8 cellular contexts compared by ENCODE assay signal in the genomic region with DNA sequence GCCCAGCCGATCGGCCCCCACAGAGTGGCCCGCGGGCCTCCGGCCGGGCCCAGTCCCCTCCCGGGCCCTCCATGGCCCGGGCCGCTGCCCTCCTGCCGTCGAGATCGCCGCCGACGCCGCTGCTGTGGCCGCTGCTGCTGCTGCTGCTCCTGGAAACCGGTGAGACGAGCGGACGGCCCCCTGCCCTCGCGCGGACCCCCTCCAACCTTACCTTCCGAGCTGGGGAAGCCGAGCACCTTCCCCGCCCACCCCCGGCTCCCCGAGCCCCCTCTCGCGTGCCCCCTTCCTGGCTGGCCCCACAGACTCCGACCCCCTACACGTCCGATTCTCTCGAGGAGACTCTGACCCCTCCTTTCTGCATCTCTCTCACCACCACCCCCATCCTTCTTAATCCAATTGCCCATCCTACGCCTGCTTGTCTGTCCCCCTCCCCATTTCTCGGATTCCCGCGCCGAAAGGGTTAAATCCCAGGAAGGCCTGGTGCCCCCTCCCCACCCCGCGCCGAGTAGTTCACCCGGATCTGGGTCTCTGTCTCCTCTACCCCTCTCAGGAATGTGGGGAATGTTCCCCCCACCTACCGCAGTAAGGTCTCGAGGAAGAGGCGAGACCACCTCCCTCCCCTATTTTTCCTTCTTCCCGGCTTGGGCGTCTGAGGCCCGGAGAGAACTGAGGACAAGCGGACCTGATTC. TPM values are rescaled to one million over a fixed set of nuclear protein-coding genes. Genes with fewer than 3 reads are reported as not detected.
DNase-seq lines count a peak whose midpoint lies in the region; ATAC-seq and TF ChIP-seq lines count a peak whose summit lies in the region.

No MANE protein-coding gene starts in this region.

- peaks cover 27% of the 10 kb centered on the region for H3K4me1 Mint-ChIP-seq in WTC11
- peaks cover 21% of the 10 kb centered on the region for H3K4me1 Mint-ChIP-seq in glutamatergic neuron (ENCODE audit: low read depth, unreplicated experiment)

- intact Hi-C loops in head of caudate nucleus (cut with DNase I), result no loop called here

- no peak for TF ChIP-seq CTCF in WTC11 (IDR thresholded peaks at IDR 0.05)
- no peak for TF ChIP-seq CTCF in glutamatergic neuron (IDR thresholded peaks at IDR 0.05; ENCODE audit: partially characterized antibody, unreplicated experiment)
- TF ChIP-seq CTCF in retinal pigment epithelial cell (conservative IDR thresholded peaks at IDR 0.05; ENCODE audit: low read depth, low read length), result no peak

- H3K27ac Mint-ChIP-seq in WTC11 (peak overlapping the region; percentile 99), glutamatergic neuron (ENCODE audit: unreplicated experiment) (peak overlapping the region; percentile 78)

- POLR2A ChIA-PET in WTC11 (lab: Charles Lee), result interaction anchor here (0.9 to 3.4 kb wide), 4 partner anchors 38 to 125 kb away, joined by 3 to 17 read pairs (median 7); a partner anchor contains a TSS

- H3K27me3 Mint-ChIP-seq in WTC11 (ENCODE audit: low read depth) (peaks cover 12% of the 10 kb centered on the region), glutamatergic neuron (ENCODE audit: unreplicated experiment) (peaks cover 5% of the 10 kb centered on the region)

- H3K4me3 Mint-ChIP-seq in WTC11 (peak overlapping the region; percentile 97), glutamatergic neuron (ENCODE audit: unreplicated experiment) (peak overlapping the region; percentile 92)

- no peaks in the 10 kb centered on the region for H3K9me3 Mint-ChIP-seq in WTC11
- peaks cover 14% of the 10 kb centered on the region for H3K9me3 Mint-ChIP-seq in glutamatergic neuron (ENCODE audit: unreplicated experiment)

- peak; percentile 23 for ATAC-seq in WTC11
- no peak for ATAC-seq in GM19452 (IDR thresholded peaks at IDR 0.05; ENCODE audit: unreplicated experiment)

- DNase-seq in DMS79 treated with DMSO at 0.1 percent for 48 hours (lab: John Stamatoyannopoulos, UW) (peak; percentile 4), DMS79 (lab: John Stamatoyannopoulos, UW) (no peak), WTC11 (ENCODE audit: low spot score) (peak; percentile 94), glutamatergic neuron (peak; percentile 49), retinal pigment epithelial cell (ENCODE audit: low read depth) (no peak), head of caudate nucleus (no peak), GOT3 (lab: John Stamatoyannopoulos, UW) (no peak)

- CTCF ChIA-PET in WTC11 (lab: Charles Lee), result interaction anchor here (0.7 to 1.7 kb wide), 18 partner anchors 9 to 275 kb away, joined by 4 to 26 read pairs (median 8); a partner anchor contains a TSS

- H3K36me3 Mint-ChIP-seq in WTC11, result no peaks in the 10 kb centered on the region
- no peaks in the 10 kb centered on the region for H3K36me3 Mint-ChIP-seq in glutamatergic neuron (ENCODE audit: unreplicated experiment)

- peak overlapping the region; percentile 99 for H3K4me3 ChIP-seq in retinal pigment epithelial cell (ENCODE audit: low read length)

TF ChIP-seq in WTC11, 78 proteins besides CTCF, POLR2A, EP300 and RAD21 (continues in another document):
- TF ChIP-seq, protein P1, sequence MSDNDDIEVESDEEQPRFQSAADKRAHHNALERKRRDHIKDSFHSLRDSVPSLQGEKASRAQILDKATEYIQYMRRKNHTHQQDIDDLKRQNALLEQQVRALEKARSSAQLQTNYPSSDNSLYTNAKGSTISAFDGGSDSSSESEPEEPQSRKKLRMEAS (CRISPR knock-in tag; IDR thresholded peaks at IDR 0.05), result 0 out of 2 replicates have a peak, but pooled peaks have one; percentile 31
- TF ChIP-seq ZNF317 (CRISPR knock-in tag; IDR thresholded peaks at IDR 0.05; ENCODE audit: borderline replicate concordance, low read depth), result no peak
- TF ChIP-seq, protein P2, sequence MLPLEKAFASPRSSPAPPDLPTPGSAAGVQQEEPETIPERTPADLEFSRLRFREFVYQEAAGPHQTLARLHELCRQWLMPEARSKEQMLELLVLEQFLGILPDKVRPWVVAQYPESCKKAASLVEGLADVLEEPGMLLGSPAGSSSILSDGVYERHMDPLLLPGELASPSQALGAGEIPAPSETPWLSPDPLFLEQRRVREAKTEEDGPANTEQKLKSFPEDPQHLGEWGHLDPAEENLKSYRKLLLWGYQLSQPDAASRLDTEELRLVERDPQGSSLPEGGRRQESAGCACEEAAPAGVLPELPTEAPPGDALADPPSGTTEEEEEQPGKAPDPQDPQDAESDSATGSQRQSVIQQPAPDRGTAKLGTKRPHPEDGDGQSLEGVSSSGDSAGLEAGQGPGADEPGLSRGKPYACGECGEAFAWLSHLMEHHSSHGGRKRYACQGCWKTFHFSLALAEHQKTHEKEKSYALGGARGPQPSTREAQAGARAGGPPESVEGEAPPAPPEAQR (CRISPR knock-in tag; IDR thresholded peaks at IDR 0.05), result no peak
- TF ChIP-seq TEAD1 (CRISPR knock-in tag; IDR thresholded peaks at IDR 0.05), result peak; percentile 99
- TF ChIP-seq KAT7 (CRISPR knock-in tag; IDR thresholded peaks at IDR 0.05; ENCODE audit: borderline replicate concordance), result 0 out of 2 replicates have a peak, but pooled peaks have one; percentile 64
- 0 out of 2 replicates have a peak, but pooled peaks have one; percentile 42 for TF ChIP-seq FOXK1 (CRISPR knock-in tag; IDR thresholded peaks at IDR 0.05)
- TF ChIP-seq TP53 (CRISPR knock-in tag; IDR thresholded peaks at IDR 0.05), result 0 out of 2 replicates have a peak, but pooled peaks have one; percentile 56
- 0 out of 2 replicates have a peak, but pooled peaks have one; percentile 26 for TF ChIP-seq NFE2L1 (CRISPR knock-in tag; IDR thresholded peaks at IDR 0.05)
- TF ChIP-seq, protein P3, sequence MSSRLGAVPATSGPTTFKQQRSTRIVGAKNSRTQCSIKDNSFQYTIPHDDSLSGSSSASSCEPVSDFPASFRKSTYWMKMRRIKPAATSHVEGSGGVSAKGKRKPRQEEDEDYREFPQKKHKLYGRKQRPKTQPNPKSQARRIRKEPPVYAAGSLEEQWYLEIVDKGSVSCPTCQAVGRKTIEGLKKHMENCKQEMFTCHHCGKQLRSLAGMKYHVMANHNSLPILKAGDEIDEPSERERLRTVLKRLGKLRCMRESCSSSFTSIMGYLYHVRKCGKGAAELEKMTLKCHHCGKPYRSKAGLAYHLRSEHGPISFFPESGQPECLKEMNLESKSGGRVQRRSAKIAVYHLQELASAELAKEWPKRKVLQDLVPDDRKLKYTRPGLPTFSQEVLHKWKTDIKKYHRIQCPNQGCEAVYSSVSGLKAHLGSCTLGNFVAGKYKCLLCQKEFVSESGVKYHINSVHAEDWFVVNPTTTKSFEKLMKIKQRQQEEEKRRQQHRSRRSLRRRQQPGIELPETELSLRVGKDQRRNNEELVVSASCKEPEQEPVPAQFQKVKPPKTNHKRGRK (CRISPR knock-in tag; IDR thresholded peaks at IDR 0.05; ENCODE audit: borderline replicate concordance), result no peak
- TF ChIP-seq, protein P4, sequence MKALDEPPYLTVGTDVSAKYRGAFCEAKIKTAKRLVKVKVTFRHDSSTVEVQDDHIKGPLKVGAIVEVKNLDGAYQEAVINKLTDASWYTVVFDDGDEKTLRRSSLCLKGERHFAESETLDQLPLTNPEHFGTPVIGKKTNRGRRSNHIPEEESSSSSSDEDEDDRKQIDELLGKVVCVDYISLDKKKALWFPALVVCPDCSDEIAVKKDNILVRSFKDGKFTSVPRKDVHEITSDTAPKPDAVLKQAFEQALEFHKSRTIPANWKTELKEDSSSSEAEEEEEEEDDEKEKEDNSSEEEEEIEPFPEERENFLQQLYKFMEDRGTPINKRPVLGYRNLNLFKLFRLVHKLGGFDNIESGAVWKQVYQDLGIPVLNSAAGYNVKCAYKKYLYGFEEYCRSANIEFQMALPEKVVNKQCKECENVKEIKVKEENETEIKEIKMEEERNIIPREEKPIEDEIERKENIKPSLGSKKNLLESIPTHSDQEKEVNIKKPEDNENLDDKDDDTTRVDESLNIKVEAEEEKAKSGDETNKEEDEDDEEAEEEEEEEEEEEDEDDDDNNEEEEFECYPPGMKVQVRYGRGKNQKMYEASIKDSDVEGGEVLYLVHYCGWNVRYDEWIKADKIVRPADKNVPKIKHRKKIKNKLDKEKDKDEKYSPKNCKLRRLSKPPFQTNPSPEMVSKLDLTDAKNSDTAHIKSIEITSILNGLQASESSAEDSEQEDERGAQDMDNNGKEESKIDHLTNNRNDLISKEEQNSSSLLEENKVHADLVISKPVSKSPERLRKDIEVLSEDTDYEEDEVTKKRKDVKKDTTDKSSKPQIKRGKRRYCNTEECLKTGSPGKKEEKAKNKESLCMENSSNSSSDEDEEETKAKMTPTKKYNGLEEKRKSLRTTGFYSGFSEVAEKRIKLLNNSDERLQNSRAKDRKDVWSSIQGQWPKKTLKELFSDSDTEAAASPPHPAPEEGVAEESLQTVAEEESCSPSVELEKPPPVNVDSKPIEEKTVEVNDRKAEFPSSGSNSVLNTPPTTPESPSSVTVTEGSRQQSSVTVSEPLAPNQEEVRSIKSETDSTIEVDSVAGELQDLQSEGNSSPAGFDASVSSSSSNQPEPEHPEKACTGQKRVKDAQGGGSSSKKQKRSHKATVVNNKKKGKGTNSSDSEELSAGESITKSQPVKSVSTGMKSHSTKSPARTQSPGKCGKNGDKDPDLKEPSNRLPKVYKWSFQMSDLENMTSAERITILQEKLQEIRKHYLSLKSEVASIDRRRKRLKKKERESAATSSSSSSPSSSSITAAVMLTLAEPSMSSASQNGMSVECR (CRISPR knock-in tag; IDR thresholded peaks at IDR 0.05; ENCODE audit: borderline replicate concordance), result peak; percentile 44; the same call in 1 of the 2 replicates
- TF ChIP-seq, protein P5, sequence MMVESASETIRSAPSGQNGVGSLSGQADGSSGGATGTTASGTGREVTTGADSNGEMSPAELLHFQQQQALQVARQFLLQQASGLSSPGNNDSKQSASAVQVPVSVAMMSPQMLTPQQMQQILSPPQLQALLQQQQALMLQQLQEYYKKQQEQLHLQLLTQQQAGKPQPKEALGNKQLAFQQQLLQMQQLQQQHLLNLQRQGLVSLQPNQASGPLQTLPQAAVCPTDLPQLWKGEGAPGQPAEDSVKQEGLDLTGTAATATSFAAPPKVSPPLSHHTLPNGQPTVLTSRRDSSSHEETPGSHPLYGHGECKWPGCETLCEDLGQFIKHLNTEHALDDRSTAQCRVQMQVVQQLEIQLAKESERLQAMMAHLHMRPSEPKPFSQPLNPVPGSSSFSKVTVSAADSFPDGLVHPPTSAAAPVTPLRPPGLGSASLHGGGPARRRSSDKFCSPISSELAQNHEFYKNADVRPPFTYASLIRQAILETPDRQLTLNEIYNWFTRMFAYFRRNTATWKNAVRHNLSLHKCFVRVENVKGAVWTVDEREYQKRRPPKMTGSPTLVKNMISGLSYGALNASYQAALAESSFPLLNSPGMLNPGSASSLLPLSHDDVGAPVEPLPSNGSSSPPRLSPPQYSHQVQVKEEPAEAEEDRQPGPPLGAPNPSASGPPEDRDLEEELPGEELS (CRISPR knock-in tag; IDR thresholded peaks at IDR 0.05), result 0 out of 2 replicates have a peak, but pooled peaks have one; percentile 25

RNA-seq across cellular contexts. Expression of a gene that starts 0.5 kb away (rescaled TPM):
- total RNA-seq in WTC11 (2021) (164 to 170 TPM (median 168 TPM) in 3 replicates), glutamatergic neuron (ENCODE audit: unreplicated experiment) (108 TPM)

RNA-seq across cellular contexts. Expression of a gene that starts 37.7 kb away (rescaled TPM):
- total RNA-seq in WTC11 (2021), result 73.1 to 89.5 TPM (median 80.0 TPM) in 3 replicates
- 47.1 TPM for total RNA-seq in glutamatergic neuron (ENCODE audit: unreplicated experiment)

RNA-seq across cellular contexts. Expression of a gene that starts 44.5 kb away (rescaled TPM):
- total RNA-seq in WTC11 (2021) (166 to 221 TPM (median 181 TPM) in 3 replicates), glutamatergic neuron (ENCODE audit: unreplicated experiment) (57.8 TPM)

RNA-seq across cellular contexts. Expression of a gene that starts 59.0 kb away (rescaled TPM):
- total RNA-seq in WTC11 (2021) (815 to 837 TPM (median 824 TPM) in 3 replicates), glutamatergic neuron (ENCODE audit: unreplicated experiment) (65.9 TPM)

Comparison
In these comparisons a context has a peak if more than half of its experiments do, and no peak if none do; other contexts are left out.
1. DNase-seq: peak in DMS79 treated with DMSO at 0.1 percent for 48 hours (single experiment), WTC11 (single experiment) and glutamatergic neuron (single experiment); none in DMS79 (single experiment), retinal pigment epithelial cell (single experiment), head of caudate nucleus (0 of 42) and GOT3 (single experiment).